In the genomic region with DNA sequence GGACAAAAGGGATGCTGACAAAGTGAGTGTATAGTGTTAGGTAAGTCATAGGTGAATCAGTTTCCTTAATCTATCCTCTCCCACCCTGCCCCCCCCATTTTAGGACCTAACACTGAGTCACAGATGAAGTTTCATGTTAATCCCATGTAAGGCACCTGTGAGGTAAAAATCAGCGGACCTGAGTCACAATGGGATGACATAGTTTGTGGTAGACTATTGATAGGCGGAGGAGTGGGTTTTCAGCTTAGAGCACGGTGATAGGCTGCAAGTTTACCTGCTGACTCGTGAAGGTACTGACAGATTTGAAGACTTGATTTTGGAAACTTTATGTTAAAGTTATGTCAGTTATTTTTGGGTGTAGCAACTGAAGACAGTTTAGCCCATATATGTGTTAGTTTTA, we compare ENCODE assay signal across 8 cellular contexts. TPM values are rescaled to one million over a fixed set of nuclear protein-coding genes. Genes with fewer than 3 reads are reported as not detected.
A peak's percentile ranks its signal among the peaks of the same experiment; 100 is the strongest.
DNase-seq lines count a peak whose midpoint lies in the region; ATAC-seq and TF ChIP-seq lines count a peak whose summit lies in the region.

No MANE protein-coding gene starts in this region.

- TF ChIP-seq CTCF in H9 (conservative IDR thresholded peaks at IDR 0.05) (no peak), MCF 10A (IDR thresholded peaks at IDR 0.05; ENCODE audit: unreplicated experiment) (no peak), mesothelial cell of epicardium (IDR thresholded peaks at IDR 0.05; ENCODE audit: unreplicated experiment) (no peak)

- H3K9me3 Mint-ChIP-seq in CD4-positive, alpha-beta memory T cell = no peaks in the 10 kb centered on the region
- no peaks in the 10 kb centered on the region; a peak in 1 of 5 replicates for H3K9me3 Mint-ChIP-seq in H9
- H3K9me3 Mint-ChIP-seq in MCF 10A (ENCODE audit: unreplicated experiment) = no peaks in the 10 kb centered on the region
- no peaks in the 10 kb centered on the region for H3K9me3 Mint-ChIP-seq in mesothelial cell of epicardium

- H3K9me3 ChIP-seq in CD4-positive, alpha-beta memory T cell (ENCODE audit: control insufficient read depth in 1 of 2, low read length in 2 of 2) = no peaks in the 10 kb centered on the region
- H3K9me3 ChIP-seq in H9 (ENCODE audit: control insufficient read depth, low read depth, low read length) = no peaks in the 10 kb centered on the region
- H3K9me3 ChIP-seq in SK-N-MC (ENCODE audit: low read depth, low read length) = no peaks in the 10 kb centered on the region

- no peak overlapping the region for H2BK5ac ChIP-seq in H9 (ENCODE audit: insufficient read length, low read length)

- no peak overlapping the region for H4K91ac ChIP-seq in H9 (ENCODE audit: insufficient read length, low read depth, low read length)

- no CpG with 5 or more reads among the region's 4 CpGs for WGBS in H9 (ENCODE audit: extremely low coverage, insufficient read length, low lambda C conversion rate)

- no peak overlapping the region for H2AK5ac ChIP-seq in H9 (ENCODE audit: insufficient read length, low read length)

- peaks cover 59% of the 10 kb centered on the region for H3K4me1 ChIP-seq in CD4-positive, alpha-beta memory T cell (ENCODE audit: insufficient read depth, low read length)
- no peaks in the 10 kb centered on the region for H3K4me1 ChIP-seq in H9 (ENCODE audit: insufficient read depth, low read length)

- H2BK12ac ChIP-seq in H9 (ENCODE audit: insufficient read length, low read depth, low read length) = no peak overlapping the region

- no peak overlapping the region for H4K5ac ChIP-seq in H9 (ENCODE audit: insufficient read length, low read depth, low read length)

- H3K4me2 ChIP-seq in H9 (ENCODE audit: insufficient read depth, insufficient read length, low read length) = peak overlapping the region; percentile 99

- POLR2A ChIA-PET in CD4-positive, alpha-beta memory T cell (lab: Charles Lee; ENCODE audit: partially characterized antibody) = interaction anchor here (1.0 to 4.3 kb wide), 13 partner anchors 23 to 1138 kb away, joined by 3 to 108 read pairs (median 7); a partner anchor contains a TSS
- POLR2A ChIA-PET in MCF 10A (lab: Yijun Ruan, JAX) = interaction anchor here (0.8 to 8.5 kb wide), 25 partner anchors 9 to 1138 kb away, joined by 3 to 108 read pairs (median 4); a partner anchor contains a TSS

- intact Hi-C loops in CD4-positive, alpha-beta memory T cell (cut with micrococcal nuclease) = loop anchor here (2.0 to 5.0 kb wide), 3 partner anchors 517 to 1209 kb away; no protein-coding TSS in a partner anchor
- intact Hi-C loops in MCF 10A (cut with micrococcal nuclease) = loop anchor here (2.0 to 5.0 kb wide), 3 partner anchors 144 to 285 kb away; no protein-coding TSS in a partner anchor

- no peaks in the 10 kb centered on the region for H3K27me3 Mint-ChIP-seq in CD4-positive, alpha-beta memory T cell
- H3K27me3 Mint-ChIP-seq in H9 (ENCODE audit: low read depth) = no peaks in the 10 kb centered on the region; the same call in 1 of the 2 replicates
- no peaks in the 10 kb centered on the region for H3K27me3 Mint-ChIP-seq in MCF 10A (ENCODE audit: insufficient read depth, unreplicated experiment)
- no peaks in the 10 kb centered on the region for H3K27me3 Mint-ChIP-seq in mesothelial cell of epicardium (ENCODE audit: low read depth)

- no peak overlapping the region for H2BK15ac ChIP-seq in H9 (ENCODE audit: low read depth, low read length)

- H3K36me3 Mint-ChIP-seq in CD4-positive, alpha-beta memory T cell = peaks cover 8 to 55% of the 10 kb centered on the region in 2 donors
- peaks cover 5 to 17% (median 9%) of the 10 kb centered on the region in 3 experiments; a peak in 6 of 7 replicates for H3K36me3 Mint-ChIP-seq in H9 (ENCODE audit: insufficient read depth in 1 of 3, low read depth in 3 of 3)
- H3K36me3 Mint-ChIP-seq in MCF 10A (ENCODE audit: insufficient read depth, unreplicated experiment) = peaks cover 37% of the 10 kb centered on the region
- H3K36me3 Mint-ChIP-seq in mesothelial cell of epicardium = peaks cover 8% of the 10 kb centered on the region

- no peak overlapping the region for H3K23ac ChIP-seq in H9 (ENCODE audit: insufficient read length, low read depth, low read length)

- no peak overlapping the region for H3K18ac ChIP-seq in H9 (ENCODE audit: insufficient read length, low read depth, low read length)

- peak; percentile 43 for ATAC-seq in stimulated activated naive CD8-positive, alpha-beta T cell treated with anti-CD3 and anti-CD28 coated beads, Interleukin-15, Interleukin-2, amounts not matched to agents 100 U/mL and 50 U/mL, for 24 hours
- no peak for ATAC-seq in HG02642 (IDR thresholded peaks at IDR 0.05; ENCODE audit: poor library complexity, unreplicated experiment)

- H3K9ac ChIP-seq in H9 (ENCODE audit: extremely low read depth, insufficient read length, low read length) (peak overlapping the region; percentile 61), SK-N-MC (ENCODE audit: insufficient read length) (peak overlapping the region; percentile 93)

- H2AFZ ChIP-seq in H9 (ENCODE audit: low read length) = no peak overlapping the region

- H2BK120ac ChIP-seq in H9 (ENCODE audit: low read depth, low read length, poor library complexity, severe bottlenecking) = no peak overlapping the region

- no peak overlapping the region for H3K56ac ChIP-seq in H9 (ENCODE audit: insufficient read length, low read depth, low read length)

- H3K36me3 ChIP-seq in CD4-positive, alpha-beta memory T cell (ENCODE audit: insufficient read depth, low read length) = peaks cover 22% of the 10 kb centered on the region
- H3K36me3 ChIP-seq in SK-N-MC (ENCODE audit: insufficient read depth, low read length) = peaks cover 24% of the 10 kb centered on the region

- H3K4me3 ChIP-seq in CD4-positive, alpha-beta memory T cell (ENCODE audit: low read length in 2 of 2) = peak overlapping the region; percentile 80 to 94
- peak overlapping the region; percentile 96 for H3K4me3 ChIP-seq in SK-N-MC

- no peak overlapping the region for H3T11ph ChIP-seq in H9 (ENCODE audit: low read length)

- peaks cover 9% of the 10 kb centered on the region for H3K23me2 ChIP-seq in H9 (ENCODE audit: insufficient read length, low read depth, low read length, poor library complexity, severe bottlenecking)

- H3K4me3 Mint-ChIP-seq in CD4-positive, alpha-beta memory T cell = peak overlapping the region; percentile 94 to 99 (median 96)
- H3K4me3 Mint-ChIP-seq in H9 (peak overlapping the region; percentile 99), MCF 10A (ENCODE audit: unreplicated experiment) (peak overlapping the region; percentile 93), mesothelial cell of epicardium (peak overlapping the region; percentile 91)

- DNase-seq in CD4-positive, alpha-beta memory T cell = peak; percentile 59 to 94 (median 70)
- DNase-seq in H9 = peak; percentile 57
- no peak for DNase-seq in SK-N-MC (ENCODE audit: low read depth, low spot score)
- DNase-seq in MCF 10A (ENCODE audit: unreplicated experiment) = peak; percentile 84
- no peak for DNase-seq in mesothelial cell of epicardium (ENCODE audit: low spot score in 2 of 2, unreplicated experiment in 2 of 2)
- DNase-seq in stimulated activated naive CD8-positive, alpha-beta T cell treated with anti-CD3 and anti-CD28 coated beads, Interleukin-15, Interleukin-2, amounts not matched to agents 100 U/mL and 50 U/mL, for 24 hours = peak; percentile 46
- DNase-seq in GF-D8 (lab: John Stamatoyannopoulos, UW) = no peak

- CTCF ChIA-PET in CD4-positive, alpha-beta memory T cell (lab: Charles Lee; ENCODE audit: partially characterized antibody) = interaction anchor here (0.9 to 4.6 kb wide), 7 partner anchors 14 to 295 kb away, joined by 3 to 17 read pairs (median 5); no protein-coding TSS in a partner anchor
- CTCF ChIA-PET in MCF 10A (lab: Yijun Ruan, JAX) = interaction anchor here (0.6 to 2.1 kb wide), 6 partner anchors 10 to 377 kb away, joined by 3 to 6 read pairs (median 4); a partner anchor contains a TSS

- H3K27ac Mint-ChIP-seq in CD4-positive, alpha-beta memory T cell = peak overlapping the region; percentile 99 to 100 (median 100)
- H3K27ac Mint-ChIP-seq in H9 (peak overlapping the region in 2 of 3 experiments; percentile 100; a peak in 4 of 7 replicates), MCF 10A (ENCODE audit: low read depth, unreplicated experiment) (peak overlapping the region; percentile 100), mesothelial cell of epicardium (peak overlapping the region; percentile 100)

- H3K27ac ChIP-seq in CD4-positive, alpha-beta memory T cell (ENCODE audit: low read depth, low read length) = peak overlapping the region; percentile 99
- H3K27ac ChIP-seq in H9 (ENCODE audit: insufficient read length, low read depth, low read length) (peak overlapping the region; percentile 52), SK-N-MC (no peak overlapping the region)

- no peaks in the 10 kb centered on the region for H3K79me1 ChIP-seq in H9 (ENCODE audit: insufficient read depth, low read depth, low read length, poor library complexity, severe bottlenecking)

- no TSS peak for BruUV-seq in MCF 10A (replicated peaks; lab: Mats Ljungman, UMichigan)

- H3K27me3 ChIP-seq in CD4-positive, alpha-beta memory T cell (ENCODE audit: insufficient read depth, low read length) = no peaks in the 10 kb centered on the region
- no peaks in the 10 kb centered on the region for H3K27me3 ChIP-seq in H9 (ENCODE audit: insufficient read depth, low read length)

- H3K14ac ChIP-seq in H9 (ENCODE audit: insufficient read depth, low read length) = no peak overlapping the region

- no peak overlapping the region for H4K8ac ChIP-seq in H9 (replicated peaks; ENCODE audit: insufficient read length, low read depth, low read length)

- no peak overlapping the region for H2BK20ac ChIP-seq in H9 (ENCODE audit: low read depth, low read length, poor library complexity, severe bottlenecking)

- H3K79me2 ChIP-seq in H9 (ENCODE audit: insufficient read depth, low read length) = 0 out of 2 replicates have a peak, but pooled peaks cover 1% of the 10 kb centered on the region

- no peaks in the 10 kb centered on the region for H4K20me1 ChIP-seq in H9 (ENCODE audit: control insufficient read depth, insufficient read depth, insufficient read length)

- H3K4ac ChIP-seq in H9 (ENCODE audit: low read depth, low read length) = no peak overlapping the region

- H3K4me1 Mint-ChIP-seq in CD4-positive, alpha-beta memory T cell = peaks cover 33 to 75% (median 52%) of the 10 kb centered on the region in 4 donors
- H3K4me1 Mint-ChIP-seq in H9 (peaks cover 12 to 24% of the 10 kb centered on the region in 2 experiments), MCF 10A (ENCODE audit: insufficient read depth, unreplicated experiment) (peaks cover 38% of the 10 kb centered on the region), mesothelial cell of epicardium (peaks cover 31% of the 10 kb centered on the region)

RNA-seq across cellular contexts. Expression of a gene that starts 1.7 kb away (rescaled TPM):
- 10 to 100 TPM; 53.8 to 61.0 TPM for total RNA-seq in CD4-positive, alpha-beta memory T cell
- polyA plus RNA-seq in CD4-positive, alpha-beta memory T cell = 10 to 100 TPM; 79.2 to 90.6 TPM
- total RNA-seq in H9 (2021) (25.2 and 25.5 TPM in 2 replicates), MCF 10A (2022) (52.4 and 53.7 TPM in 2 replicates), mesothelial cell of epicardium (20.3 to 23.3 TPM (median 23.2 TPM) in 3 replicates)

RNA-seq across cellular contexts. Expression of a gene that starts 6.1 kb away (rescaled TPM):
- total RNA-seq in CD4-positive, alpha-beta memory T cell = 10 to 100 TPM; 51.0 to 52.8 TPM
- 10 to 100 TPM in 1 of 2 donors, 1 to 10 TPM in 1; 7.2 to 13.0 TPM for polyA plus RNA-seq in CD4-positive, alpha-beta memory T cell
- total RNA-seq in H9 (2021) (71.0 and 73.9 TPM in 2 replicates), MCF 10A (2022) (160 and 166 TPM in 2 replicates), mesothelial cell of epicardium (82.5 to 85.5 TPM (median 84.4 TPM) in 3 replicates)

Comparison
In these comparisons a context has a peak if more than half of its experiments do, and no peak if none do; other contexts are left out.
1. DNase-seq: peak in CD4-positive, alpha-beta memory T cell (5 of 5), H9 (single experiment), MCF 10A (single experiment) and stimulated activated naive CD8-positive, alpha-beta T cell treated with anti-CD3 and anti-CD28 coated beads, Interleukin-15, Interleukin-2, amounts not matched to agents 100 U/mL and 50 U/mL, for 24 hours (single experiment); none in SK-N-MC (single experiment), mesothelial cell of epicardium (0 of 2) and GF-D8 (single experiment).
2. Peak in every context shown above with its lines, with median percentiles within 50 percentile points of each other: H3K27ac Mint-ChIP-seq and H3K4me3 Mint-ChIP-seq.